ENCODE assay signal across 8 cellular contexts in genomic region chr10:92972066-92972870, GRCh38.
DNase-seq lines count a peak whose midpoint lies in the region; ATAC-seq and TF ChIP-seq lines count a peak whose summit lies in the region.

No MANE protein-coding gene starts in this region.

- H3K36me3 Mint-ChIP-seq in activated CD4-positive, alpha-beta T cell treated with anti-CD3 and anti-CD28 coated beads, Interleukin-2, amount 10 ng/mL, durations not matched to agents 24 days and 14 days (ENCODE audit: low read depth) = peaks cover 22% of the 10 kb centered on the region

- H3K4me3 ChIP-seq in AG10803 (ENCODE audit: low read length) (no peak overlapping the region), left lung (no peak overlapping the region), dorsolateral prefrontal cortex (no peak overlapping the region)

- peak overlapping the region; percentile 1 to 26 for H3K27ac ChIP-seq in left lung
- H3K27ac ChIP-seq in dorsolateral prefrontal cortex = no peak overlapping the region

- H3K9me3 Mint-ChIP-seq in activated CD4-positive, alpha-beta T cell treated with anti-CD3 and anti-CD28 coated beads, Interleukin-2, amount 10 ng/mL, durations not matched to agents 24 days and 14 days = no peaks in the 10 kb centered on the region

- peaks cover 4% of the 10 kb centered on the region for H3K4me1 Mint-ChIP-seq in activated CD4-positive, alpha-beta T cell treated with anti-CD3 and anti-CD28 coated beads, Interleukin-2, amount 10 ng/mL, durations not matched to agents 24 days and 14 days

- H3K4me1 ChIP-seq in left lung = no peaks in the 10 kb centered on the region

- H3K36me3 ChIP-seq in left lung = peaks cover 0 to 13% of the 10 kb centered on the region in 2 donors

- H3K9me3 ChIP-seq in left lung = no peaks in the 10 kb centered on the region

- H3K4me3 Mint-ChIP-seq in activated CD4-positive, alpha-beta T cell treated with anti-CD3 and anti-CD28 coated beads, Interleukin-2, amount 10 ng/mL, durations not matched to agents 24 days and 14 days = no peak overlapping the region

- intact Hi-C loops in left lung (cut with DNase I) = no loop called here
- intact Hi-C loops in activated CD4-positive, alpha-beta T cell treated with anti-CD3 and anti-CD28 coated beads, Interleukin-2, amount 10 ng/mL, durations not matched to agents 24 days and 14 days (cut with micrococcal nuclease) = no loop called here
- intact Hi-C loops in dorsolateral prefrontal cortex (cut with DNase I) = no loop called here

- no peak overlapping the region for H3K27ac Mint-ChIP-seq in activated CD4-positive, alpha-beta T cell treated with anti-CD3 and anti-CD28 coated beads, Interleukin-2, amount 10 ng/mL, durations not matched to agents 24 days and 14 days

- no peaks in the 10 kb centered on the region for H3K27me3 Mint-ChIP-seq in activated CD4-positive, alpha-beta T cell treated with anti-CD3 and anti-CD28 coated beads, Interleukin-2, amount 10 ng/mL, durations not matched to agents 24 days and 14 days

- peak; percentile 80 for DNase-seq in AG10803 (ENCODE audit: low read depth)
- peak; percentile 27 for DNase-seq in HuH-7.5 (ENCODE audit: low spot score)
- DNase-seq in amniotic stem cell (lab: John Stamatoyannopoulos, UW) = peak; percentile 37
- peak in 1 of 2 donors; percentile 32 for DNase-seq in left lung
- DNase-seq in stimulated activated naive CD4-positive, alpha-beta T cell treated with Interleukin-2 at 50 U/mL for 16 hours (lab: John Stamatoyannopoulos, UW) = no peak
- no peak for DNase-seq in activated CD4-positive, alpha-beta T cell treated with anti-CD3 and anti-CD28 coated beads, Interleukin-2, amount 10 ng/mL, durations not matched to agents 24 days and 14 days
- no peak for DNase-seq in dorsolateral prefrontal cortex

- TF ChIP-seq CTCF in AG10803 (conservative IDR thresholded peaks at IDR 0.05; ENCODE audit: low read length) (no peak), left lung (IDR thresholded peaks at IDR 0.05) (no peak), dorsolateral prefrontal cortex (IDR thresholded peaks at IDR 0.05 in 54 of 56, conservative IDR thresholded peaks at IDR 0.05 in 2 of 56; ENCODE audit: low read depth in 1 of 56, partially characterized antibody in 56 of 56) (no peak)

- ATAC-seq in left lung (peak; percentile 95), GM18502 (IDR thresholded peaks at IDR 0.05; ENCODE audit: poor library complexity, unreplicated experiment) (no peak)

- H3K27me3 ChIP-seq in left lung (no peaks in the 10 kb centered on the region), dorsolateral prefrontal cortex (no peaks in the 10 kb centered on the region)

Comparison
In these comparisons a context has a peak if more than half of its experiments do, and no peak if none do; other contexts are left out.
1. DNase-seq: peak in AG10803 (single experiment), HuH-7.5 (single experiment) and amniotic stem cell (single experiment); none in stimulated activated naive CD4-positive, alpha-beta T cell treated with Interleukin-2 at 50 U/mL for 16 hours (single experiment), activated CD4-positive, alpha-beta T cell treated with anti-CD3 and anti-CD28 coated beads, Interleukin-2, amount 10 ng/mL, durations not matched to agents 24 days and 14 days (single experiment) and dorsolateral prefrontal cortex (0 of 10).
2. H3K27ac ChIP-seq: peak in left lung (2 of 2); none in dorsolateral prefrontal cortex (0 of 59).